In genomic region chr14:32998433-32998832, GRCh38 we compare ENCODE assay signal across 10 cellular contexts. TPM values are rescaled to one million over a fixed set of nuclear protein-coding genes. Genes with fewer than 3 reads are reported as not detected.
DNase-seq lines count a peak whose midpoint lies in the region; ATAC-seq, FAIRE-seq and TF ChIP-seq lines count a peak whose summit lies in the region.
"Had no signal": no experiment of that assay in that cellular context is flagged by ENCODE, and none has a peak within 500 bp of the region (broad histone marks: within the 10 kb centered on the region; RNA-seq: fewer than 3 reads in every experiment).

No MANE protein-coding gene starts in this region.

- no peak overlapping the region for H2AK5ac ChIP-seq in H9 (ENCODE audit: insufficient read length, low read length)

- H3K9ac ChIP-seq in H9 (ENCODE audit: extremely low read depth, insufficient read length, low read length) (no peak overlapping the region), astrocyte (ENCODE audit: low read length) (no peak overlapping the region)

- H3K27ac Mint-ChIP-seq in H9 (no peak overlapping the region; a peak in 1 of 7 replicates), astrocyte (ENCODE audit: unreplicated experiment) (no peak overlapping the region)

- H3K9me3 ChIP-seq in H9 (ENCODE audit: control insufficient read depth, low read depth, low read length) (no peaks in the 10 kb centered on the region), astrocyte (ENCODE audit: insufficient read depth, low read depth, low read length) (no peaks in the 10 kb centered on the region)
- H3K9me3 ChIP-seq: Peyer's patch had no signal

- no peak overlapping the region for H2BK5ac ChIP-seq in H9 (ENCODE audit: insufficient read length, low read length)

- H3K36me3 Mint-ChIP-seq in H9 (ENCODE audit: insufficient read depth in 1 of 3, low read depth in 3 of 3): peaks cover 10 to 25% (median 12%) of the 10 kb centered on the region in 3 experiments
- peaks cover 3% of the 10 kb centered on the region for H3K36me3 Mint-ChIP-seq in astrocyte (ENCODE audit: low read depth, unreplicated experiment)

- H4K5ac ChIP-seq in H9 (ENCODE audit: insufficient read length, low read depth, low read length): no peak overlapping the region

- H3K4ac ChIP-seq in H9 (ENCODE audit: low read depth, low read length): no peak overlapping the region

- H3K9me3 Mint-ChIP-seq in H9: peaks cover 24 to 26% of the 10 kb centered on the region in 2 experiments
- peaks cover 15% of the 10 kb centered on the region for H3K9me3 Mint-ChIP-seq in astrocyte (ENCODE audit: unreplicated experiment)

- H4K8ac ChIP-seq in H9 (replicated peaks; ENCODE audit: insufficient read length, low read depth, low read length): no peak overlapping the region

- no peaks in the 10 kb centered on the region for H3K79me2 ChIP-seq in H9 (ENCODE audit: insufficient read depth, low read length)
- H3K79me2 ChIP-seq in astrocyte (ENCODE audit: insufficient read depth, low read length): no peaks in the 10 kb centered on the region

- POLR2A ChIA-PET in AG04449 (lab: Yijun Ruan, JAX): no interaction called here

- H3T11ph ChIP-seq in H9 (ENCODE audit: low read length): no peak overlapping the region

- H3K79me1 ChIP-seq in H9 (ENCODE audit: insufficient read depth, low read depth, low read length, poor library complexity, severe bottlenecking): no peaks in the 10 kb centered on the region

- H3K27me3 ChIP-seq in H9 (ENCODE audit: insufficient read depth, low read length): no peaks in the 10 kb centered on the region
- H3K27me3 ChIP-seq in astrocyte (ENCODE audit: insufficient read depth, low read length): no peaks in the 10 kb centered on the region
- H3K27me3 ChIP-seq: Peyer's patch had no signal

- H2AFZ ChIP-seq in H9 (ENCODE audit: low read length) (no peak overlapping the region), astrocyte (ENCODE audit: low read depth, low read length) (no peak overlapping the region)

- H3K14ac ChIP-seq in H9 (ENCODE audit: insufficient read depth, low read length): no peak overlapping the region

- H4K91ac ChIP-seq in H9 (ENCODE audit: insufficient read length, low read depth, low read length): no peak overlapping the region

- DNase-seq in AG04449 (ENCODE audit: low read depth, low spot score): no peak
- no peak for DNase-seq in H9
- DNase-seq in astrocyte (ENCODE audit: low read depth): peak; percentile 6
- peak; percentile 6 for DNase-seq in kidney glomerular epithelial cell (lab: John Stamatoyannopoulos, UW)
- DNase-seq in NOMO-1 (lab: John Stamatoyannopoulos, UW; ENCODE audit: unreplicated experiment in 2 of 2): no peak
- DNase-seq in NCI-H146 treated with DMSO at 0.1 percent for 48 hours (lab: John Stamatoyannopoulos, UW; ENCODE audit: unreplicated experiment): no peak
- DNase-seq in SHP77 treated with DMSO at 0.1 percent for 48 hours (lab: John Stamatoyannopoulos, UW): no peak
- DNase-seq: GOT3, Peyer's patch had no signal

- no peak overlapping the region for H3K4me2 ChIP-seq in H9 (ENCODE audit: insufficient read depth, insufficient read length, low read length)
- H3K4me2 ChIP-seq in astrocyte (ENCODE audit: low read length): no peak overlapping the region

- H3K18ac ChIP-seq in H9 (ENCODE audit: insufficient read length, low read depth, low read length): no peak overlapping the region

- H3K56ac ChIP-seq in H9 (ENCODE audit: insufficient read length, low read depth, low read length): no peak overlapping the region

- no peaks in the 10 kb centered on the region for H3K23me2 ChIP-seq in H9 (ENCODE audit: insufficient read length, low read depth, low read length, poor library complexity, severe bottlenecking)

- no peak overlapping the region for H2BK12ac ChIP-seq in H9 (ENCODE audit: insufficient read length, low read depth, low read length)

- H2BK20ac ChIP-seq in H9 (ENCODE audit: low read depth, low read length, poor library complexity, severe bottlenecking): no peak overlapping the region

- H3K4me1 Mint-ChIP-seq in H9 (peaks cover 0 to 4% of the 10 kb centered on the region in 2 experiments; a peak in 3 of 4 replicates), astrocyte (ENCODE audit: low read depth, unreplicated experiment) (no peaks in the 10 kb centered on the region)

- TF ChIP-seq CTCF in AG04449 (IDR thresholded peaks at IDR 0.05; ENCODE audit: insufficient read depth, low read length, missing control alignments) (peak; percentile 43), H9 (conservative IDR thresholded peaks at IDR 0.05) (peak; percentile 67), astrocyte (IDR thresholded peaks at IDR 0.05; ENCODE audit: insufficient read depth, low read depth, low read length) (peak; percentile 51)

- H4K20me1 ChIP-seq in H9 (ENCODE audit: control insufficient read depth, insufficient read depth, insufficient read length) (no peaks in the 10 kb centered on the region), astrocyte (ENCODE audit: insufficient read depth, low read length) (no peaks in the 10 kb centered on the region)

- H3K27ac ChIP-seq in H9 (ENCODE audit: insufficient read length, low read depth, low read length): no peak overlapping the region
- H3K27ac ChIP-seq in astrocyte (ENCODE audit: low read depth, low read length): no peak overlapping the region
- H3K27ac ChIP-seq: Peyer's patch had no signal

- no peak overlapping the region for H2BK15ac ChIP-seq in H9 (ENCODE audit: low read depth, low read length)

- H3K4me3 ChIP-seq in AG04449 (ENCODE audit: low read depth, low read length) (no peak overlapping the region), astrocyte (ENCODE audit: insufficient read depth, low read depth, low read length) (no peak overlapping the region)
- H3K4me3 ChIP-seq: Peyer's patch had no signal

- no peak overlapping the region for H3K23ac ChIP-seq in H9 (ENCODE audit: insufficient read length, low read depth, low read length)

- H3K27me3 Mint-ChIP-seq in H9 (ENCODE audit: low read depth): no peaks in the 10 kb centered on the region
- no peaks in the 10 kb centered on the region for H3K27me3 Mint-ChIP-seq in astrocyte (ENCODE audit: low read depth, unreplicated experiment)

- H2BK120ac ChIP-seq in H9 (ENCODE audit: low read depth, low read length, poor library complexity, severe bottlenecking): no peak overlapping the region

- no peak for FAIRE-seq in astrocyte (lab: Jason Lieb, UNC)

- H3K4me3 Mint-ChIP-seq in H9: no peak overlapping the region
- no peak overlapping the region for H3K4me3 Mint-ChIP-seq in astrocyte (ENCODE audit: unreplicated experiment)

- ATAC-seq in GM21526 (IDR thresholded peaks at IDR 0.05; ENCODE audit: low FRiP score, unreplicated experiment): no peak

- no peaks in the 10 kb centered on the region for H3K36me3 ChIP-seq in astrocyte (ENCODE audit: insufficient read depth, low read length)
- H3K36me3 ChIP-seq: Peyer's patch had no signal

- H3K4me1 ChIP-seq in H9 (ENCODE audit: insufficient read depth, low read length) (no peaks in the 10 kb centered on the region), astrocyte (ENCODE audit: insufficient read depth, low read length) (no peaks in the 10 kb centered on the region)
- H3K4me1 ChIP-seq: Peyer's patch had no signal

- CTCF ChIA-PET in AG04449 (lab: Yijun Ruan, JAX): interaction anchor here (0.6 to 1.6 kb wide), 6 partner anchors 12 to 410 kb away, joined by 3 to 6 read pairs (median 4); no protein-coding TSS in a partner anchor

RNA-seq across cellular contexts. Expression of gene NPAS3, which starts 59.8 kb away (rescaled TPM):
- 0.17 and 0.22 TPM in 2 replicates for total RNA-seq in H9 (2021)
- total RNA-seq in astrocyte: 2.2 and 2.6 TPM in 2 replicates

Comparison
In these comparisons a context has a peak if more than half of its experiments do, and no peak if none do; other contexts are left out.
1. DNase-seq: peak in astrocyte (single experiment) and kidney glomerular epithelial cell (single experiment); none in AG04449 (single experiment), H9 (single experiment), NOMO-1 (0 of 2), NCI-H146 treated with DMSO at 0.1 percent for 48 hours (single experiment) and SHP77 treated with DMSO at 0.1 percent for 48 hours (single experiment).
2. Peak in every context shown above with its lines, with median percentiles within 50 percentile points of each other: CTCF ChIP-seq.